Comparison of ENCODE assay signal across 29 cellular contexts in the genomic region with DNA sequence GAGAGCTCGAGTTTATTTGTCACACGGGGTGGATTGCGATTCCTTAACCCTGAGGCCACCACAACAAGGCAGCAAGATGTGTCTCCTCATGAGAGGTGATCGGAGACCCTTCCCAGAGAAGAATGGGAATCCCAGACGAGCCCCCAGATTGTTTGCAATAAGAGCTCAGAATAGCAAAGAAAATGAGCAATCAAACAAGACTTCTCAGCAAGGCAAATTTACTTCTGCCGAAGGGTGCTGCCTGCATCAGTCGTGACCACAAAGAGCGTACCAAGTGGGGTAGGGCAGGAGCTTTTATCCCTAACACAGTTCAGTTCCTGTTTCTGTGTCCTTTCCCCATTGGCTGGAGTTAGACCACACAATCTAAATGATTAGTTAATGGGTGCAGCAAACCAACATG.
"Had no signal": no experiment of that assay in that cellular context is flagged by ENCODE, and none has a peak within 500 bp of the region (broad histone marks: within the 10 kb centered on the region; RNA-seq: fewer than 3 reads in every experiment).

No MANE protein-coding gene starts in this region.

- H3K4me3 ChIP-seq: neural progenitor cell, ovary, psoas muscle, right lobe of liver, sigmoid colon, suprapubic skin, testis, tibial artery, upper lobe of left lung, uterus had no signal

- H3K27me3 ChIP-seq: neural progenitor cell, ovary, right lobe of liver, sigmoid colon, suprapubic skin, testis, tibial artery, upper lobe of left lung, uterus had no signal

- DNase-seq: naive thymus-derived CD4-positive, alpha-beta T cell; natural killer cell; occipital lobe; ovary; posterior cingulate gyrus; psoas muscle; right cardiac atrium; right lobe of liver; sigmoid colon; small intestine; stimulated activated CD4-positive, alpha-beta T cell treated with anti-CD3 and anti-CD28 coated beads, Interleukin-1b, Interleukin-23, amount 100 ng/mL, for 48 hours; stimulated activated CD4-positive, alpha-beta T cell treated with anti-CD3 and anti-CD28 coated beads, Interleukin-4, amount 100 ng/mL, for 1 hour; stimulated activated CD4-positive, alpha-beta T cell treated with anti-CD3 and anti-CD28 coated beads, Interleukin-4, amount 100 ng/mL, for 4 hours; stimulated activated CD8-positive, alpha-beta memory T cell treated with anti-CD3 and anti-CD28 coated beads, Interleukin-4, amount 100 ng/mL, for 48 hours; stimulated activated naive CD4-positive, alpha-beta T cell; stimulated activated naive CD8-positive, alpha-beta T cell treated with anti-CD3 and anti-CD28 coated beads, Interleukin-15, amount 100 ng/mL, for 72 hours; stimulated activated naive CD8-positive, alpha-beta T cell treated with anti-CD3 and anti-CD28 coated beads, Interleukin-15, Interleukin-2, amounts not matched to agents 100 U/mL and 50 U/mL, for 24 hours; substantia nigra; testis; tibial artery; trophoblast cell; upper lobe of left lung; uterus had no signal

- H3K4me3 Mint-ChIP-seq: naive thymus-derived CD4-positive, alpha-beta T cell; natural killer cell; nephron; neural progenitor cell; stimulated activated memory B cell treated with anti-CD40 and anti-IgM and Interleukin-4, amounts not matched to agents 10 μg/mL and 1 μg/mL and 100 μg/mL, for 72 hours; stimulated activated naive CD8-positive, alpha-beta T cell treated with anti-CD3 and anti-CD28 coated beads, Interleukin-15, amount 100 ng/mL, for 72 hours had no signal

- H3K4me1 Mint-ChIP-seq: naive thymus-derived CD4-positive, alpha-beta T cell; natural killer cell; nephron; neural progenitor cell; stimulated activated memory B cell treated with anti-CD40 and anti-IgM and Interleukin-4, amounts not matched to agents 10 μg/mL and 1 μg/mL and 100 μg/mL, for 72 hours; stimulated activated naive CD8-positive, alpha-beta T cell treated with anti-CD3 and anti-CD28 coated beads, Interleukin-15, amount 100 ng/mL, for 72 hours had no signal

- H2AFZ ChIP-seq: neural progenitor cell, parathyroid adenoma had no signal

- H3K4me2 ChIP-seq: neural progenitor cell had no signal

- H3K9ac ChIP-seq: neural progenitor cell, parathyroid adenoma had no signal

- H3K36me3 Mint-ChIP-seq: naive thymus-derived CD4-positive, alpha-beta T cell; neural progenitor cell; stimulated activated memory B cell treated with anti-CD40 and anti-IgM and Interleukin-4, amounts not matched to agents 10 μg/mL and 1 μg/mL and 100 μg/mL, for 72 hours had no signal

- H3K27me3 Mint-ChIP-seq: naive thymus-derived CD4-positive, alpha-beta T cell; progenitor cell of endocrine pancreas; stimulated activated memory B cell treated with anti-CD40 and anti-IgM and Interleukin-4, amounts not matched to agents 10 μg/mL and 1 μg/mL and 100 μg/mL, for 72 hours; stimulated activated naive CD8-positive, alpha-beta T cell treated with anti-CD3 and anti-CD28 coated beads, Interleukin-15, amount 100 ng/mL, for 72 hours had no signal

- H3K27ac Mint-ChIP-seq: naive thymus-derived CD4-positive, alpha-beta T cell; natural killer cell; nephron; neural progenitor cell; progenitor cell of endocrine pancreas; stimulated activated memory B cell treated with anti-CD40 and anti-IgM and Interleukin-4, amounts not matched to agents 10 μg/mL and 1 μg/mL and 100 μg/mL, for 72 hours; stimulated activated naive CD8-positive, alpha-beta T cell treated with anti-CD3 and anti-CD28 coated beads, Interleukin-15, amount 100 ng/mL, for 72 hours had no signal

- H3K9me3 ChIP-seq: ovary, psoas muscle, right lobe of liver, testis, tibial artery, uterus had no signal

- H3K79me2 ChIP-seq: parathyroid adenoma had no signal

- H3K36me3 ChIP-seq: neural progenitor cell, ovary, right lobe of liver, sigmoid colon, suprapubic skin, tibial artery, upper lobe of left lung, uterus had no signal

- ATAC-seq: naive thymus-derived CD4-positive, alpha-beta T cell; natural killer cell; psoas muscle; right cardiac atrium; stimulated activated memory B cell treated with anti-CD40 and anti-IgM and Interleukin-4, amounts not matched to agents 10 μg/mL and 1 μg/mL and 100 μg/mL, for 72 hours; stimulated activated naive CD8-positive, alpha-beta T cell treated with anti-CD3 and anti-CD28 coated beads, Interleukin-15, amount 100 ng/mL, for 72 hours; stimulated activated naive CD8-positive, alpha-beta T cell treated with anti-CD3 and anti-CD28 coated beads, Interleukin-15, Interleukin-2, amounts not matched to agents 100 U/mL and 50 U/mL, for 24 hours had no signal

- H3K4me1 ChIP-seq: neural progenitor cell, parathyroid adenoma, psoas muscle, right lobe of liver, sigmoid colon, suprapubic skin, testis, tibial artery, upper lobe of left lung, uterus had no signal

- H3K27ac ChIP-seq: neural progenitor cell, ovary, parathyroid adenoma, psoas muscle, right lobe of liver, sigmoid colon, suprapubic skin, testis, tibial artery, upper lobe of left lung, uterus had no signal
